Comparison of ENCODE assay signal across 1 cellular context in genomic region chrX:125436855-125437254, GRCh38.
TF ChIP-seq lines count a peak whose summit lies in the region.

No MANE protein-coding gene starts in this region.

TF ChIP-seq in GM23338, 12 proteins besides CTCF, POLR2A, EP300 and RAD21 (continued from another document):
- TF ChIP-seq ZNF462 (CRISPR knock-in tag; IDR thresholded peaks at IDR 0.05) = no peak
- TF ChIP-seq POLR2AphosphoS5 (IDR thresholded peaks at IDR 0.05; ENCODE audit: low read depth) = no peak
- no peak for TF ChIP-seq ETS1 (IDR thresholded peaks at IDR 0.05)
- TF ChIP-seq ZNF114 (CRISPR knock-in tag; IDR thresholded peaks at IDR 0.05) = no peak
- no peak for TF ChIP-seq EZH2 (IDR thresholded peaks at IDR 0.05; ENCODE audit: low read depth, unreplicated experiment)
- TF ChIP-seq NANOG (IDR thresholded peaks at IDR 0.05; ENCODE audit: borderline replicate concordance) = no peak
